Comparison of ENCODE assay signal across 3 cellular contexts in genomic region chr5:107621089-107621488, GRCh38.
A peak's percentile ranks its signal among the peaks of the same experiment; 100 is the strongest.
TF ChIP-seq lines count a peak whose summit lies in the region.

No MANE protein-coding gene starts in this region.

TF ChIP-seq in A549, 52 proteins besides CTCF, POLR2A, EP300 and RAD21:
- peak; percentile 2 for TF ChIP-seq MAFK (IDR thresholded peaks at IDR 0.05; ENCODE audit: partially characterized antibody)
- no peak for TF ChIP-seq HES2 (IDR thresholded peaks at IDR 0.05)

TF ChIP-seq in HEK293, 187 proteins besides CTCF, POLR2A, EP300 and RAD21:
- TF ChIP-seq ZSCAN5A (tag by site-specific recombination; IDR thresholded peaks at IDR 0.05): no peak
- TF ChIP-seq ZNF335 (tag by site-specific recombination; conservative IDR thresholded peaks at IDR 0.05): 0 out of 2 replicates have a peak, but pooled peaks have one; percentile 6
- no peak for TF ChIP-seq ZNF157 (tag by site-specific recombination; IDR thresholded peaks at IDR 0.05)
- TF ChIP-seq ZBTB21 (tag by site-specific recombination; IDR thresholded peaks at IDR 0.05): no peak

TF ChIP-seq in H1, 55 proteins besides CTCF, POLR2A, EP300 and RAD21:
- TF ChIP-seq FOSL1 (IDR thresholded peaks at IDR 0.05; ENCODE audit: insufficient read depth, low read depth, low read length) (no peak), NRF1 (IDR thresholded peaks at IDR 0.05; ENCODE audit: low read depth, low read length) (no peak), SIX5 (IDR thresholded peaks at IDR 0.05; ENCODE audit: low read depth, low read length) (no peak), ZNF274 (IDR thresholded peaks at IDR 0.05; ENCODE audit: borderline replicate concordance, extremely low read depth, low read length) (no peak), ATF3 (IDR thresholded peaks at IDR 0.05; ENCODE audit: insufficient read depth, low read depth, low read length) (no peak), MAFK (IDR thresholded peaks at IDR 0.05; ENCODE audit: low read depth, low read length) (no peak), KDM4A (IDR thresholded peaks at IDR 0.05; ENCODE audit: low read depth, low read length, severe bottlenecking) (no peak), ASH2L (IDR thresholded peaks at IDR 0.05; ENCODE audit: low read length) (no peak), GABPA (IDR thresholded peaks at IDR 0.05; ENCODE audit: borderline replicate concordance, insufficient read depth, low read length) (no peak), KDM5A (IDR thresholded peaks at IDR 0.05; ENCODE audit: low read length) (no peak), TAF7 (optimal IDR thresholded peaks at IDR 0.05; ENCODE audit: borderline replicate concordance, low read depth, low read length) (no peak), TAF1 (IDR thresholded peaks at IDR 0.05; ENCODE audit: low read depth, low read length) (no peak), JUN (IDR thresholded peaks at IDR 0.05; ENCODE audit: low read depth, low read length) (no peak)
